9 cellular contexts compared by ENCODE assay signal in genomic region chr17:58082341-58082869, GRCh38. TPM values are rescaled to one million over a fixed set of nuclear protein-coding genes. Genes with fewer than 3 reads are reported as not detected.
DNase-seq lines count a peak whose midpoint lies in the region; ATAC-seq and TF ChIP-seq lines count a peak whose summit lies in the region.
"Had no signal": no experiment of that assay in that cellular context is flagged by ENCODE, and none has a peak within 500 bp of the region (broad histone marks: within the 10 kb centered on the region; RNA-seq: fewer than 3 reads in every experiment).

No MANE protein-coding gene starts in this region.

- H3K27me3 ChIP-seq in heart left ventricle (peaks cover 0 to 3% (median 0%) of the 10 kb centered on the region in 9 donors), body of pancreas (no peaks in the 10 kb centered on the region), mucosa of stomach (ENCODE audit: control insufficient read depth, insufficient read depth, low read length) (no peaks in the 10 kb centered on the region), upper lobe of left lung (no peaks in the 10 kb centered on the region)

- DNase-seq in heart left ventricle (no peak), cardiac septum (ENCODE audit: low spot score) (no peak), body of pancreas (peak in 1 of 4 donors; percentile 14), upper lobe of left lung (no peak), EL (no peak), glomerular visceral epithelial cell (ENCODE audit: extremely low spot score) (no peak)
- no peak for DNase-seq in activated CD8-positive, alpha-beta memory T cell treated with anti-CD3 and anti-CD28 coated beads, Interleukin-2, amount 50 U/mL, for 48 hours

- ATAC-seq in heart left ventricle = no peak
- ATAC-seq in body of pancreas = no peak
- no peak for ATAC-seq in upper lobe of left lung (ENCODE audit: low FRiP score in 2 of 2)

- peaks cover 0 to 23% (median 9%) of the 10 kb centered on the region in 9 donors for H3K36me3 ChIP-seq in heart left ventricle
- H3K36me3 ChIP-seq in body of pancreas (replicated peaks in 1 of 2; ENCODE audit: insufficient read depth in 1 of 2, low read depth in 2 of 2) = no peaks in the 10 kb centered on the region
- H3K36me3 ChIP-seq in mucosa of stomach (ENCODE audit: control insufficient read depth, insufficient read depth, low read length) = no peaks in the 10 kb centered on the region
- peaks cover 0 to 9% (median 4%) of the 10 kb centered on the region in 4 donors for H3K36me3 ChIP-seq in upper lobe of left lung

- intact Hi-C loops in heart left ventricle (cut with DNase I) (loop anchor here in 6 of 10 donors (2.0 to 10.0 kb wide), 4 partner anchors 75 to 1108 kb away; partner anchors contain the start of genes MRPS23 (in 6 of the 6), SRSF1 (in 3 of the 6) and SCPEP1 (in 1 of the 6)), cardiac septum (cut with DNase I) (loop anchor here (5.0 kb wide), 1 partner anchor 225 kb away; no protein-coding TSS in a partner anchor), body of pancreas (cut with DNase I) (no loop called here)

- H3K27ac ChIP-seq in heart left ventricle (peak overlapping the region in 11 of 12 donors; percentile 65 to 99 (median 85)), body of pancreas (peak overlapping the region in 3 of 4 donors; percentile 62 to 93 (median 69)), upper lobe of left lung (peak overlapping the region; percentile 76 to 99 (median 95))
- H3K27ac ChIP-seq: epithelial cell of prostate had no signal

- 78 to 82% (median 79%) methylated on average over 10 of the region's 10 CpGs for WGBS in heart left ventricle, 4 donors
- WGBS in body of pancreas, 2 donors = 70 to 84% methylated on average over 8 to 10 of the region's 10 CpGs
- 73 to 75% methylated on average over 10 of the region's 10 CpGs for WGBS in upper lobe of left lung, 2 donors

- TF ChIP-seq POLR2A in heart left ventricle (IDR thresholded peaks at IDR 0.05) = no peak
- no peak for TF ChIP-seq POLR2A in body of pancreas (IDR thresholded peaks at IDR 0.05)
- no peak for TF ChIP-seq POLR2A in upper lobe of left lung (IDR thresholded peaks at IDR 0.05)

- TF ChIP-seq CTCF in heart left ventricle (IDR thresholded peaks at IDR 0.05) (no peak), body of pancreas (IDR thresholded peaks at IDR 0.05) (no peak), upper lobe of left lung (IDR thresholded peaks at IDR 0.05) (no peak)

- H3K4me3 ChIP-seq in heart left ventricle (peak overlapping the region in 9 of 12 donors; percentile 44 to 100 (median 99)), body of pancreas (no peak overlapping the region), mucosa of stomach (ENCODE audit: low read length) (peak overlapping the region; percentile 28), upper lobe of left lung (peak overlapping the region in 2 of 4 donors; percentile 95 to 99)

- peak overlapping the region; percentile 44 for H3K9ac ChIP-seq in mucosa of stomach (ENCODE audit: low read length)

- no peak for TF ChIP-seq EP300 in upper lobe of left lung (IDR thresholded peaks at IDR 0.05)

- H3K9me3 ChIP-seq in heart left ventricle (no peaks in the 10 kb centered on the region), body of pancreas (no peaks in the 10 kb centered on the region), mucosa of stomach (ENCODE audit: control insufficient read depth, low read length) (no peaks in the 10 kb centered on the region), upper lobe of left lung (no peaks in the 10 kb centered on the region)

- H3K4me1 ChIP-seq in heart left ventricle (peaks cover 5 to 39% (median 34%) of the 10 kb centered on the region in 12 donors), body of pancreas (peaks cover 35% of the 10 kb centered on the region), mucosa of stomach (ENCODE audit: control insufficient read depth, insufficient read depth, low read length) (peaks cover 19% of the 10 kb centered on the region), upper lobe of left lung (peaks cover 18 to 43% (median 33%) of the 10 kb centered on the region in 4 donors)

RNA-seq across cellular contexts. Expression of gene DYNLL2, which starts 0.8 kb away (rescaled TPM):
- total RNA-seq in heart left ventricle = 100 to 1,000 TPM in 1 of 9 donors, 10 to 100 TPM in 8; 41.4 to 102 (median 74.0) TPM
- polyA plus RNA-seq in heart left ventricle = 10 to 100 TPM; 70.8 to 89.4 TPM
- 79.4 TPM for total RNA-seq in cardiac septum
- 10 to 100 TPM; 10.6 to 14.5 TPM for total RNA-seq in body of pancreas
- 10 to 100 TPM; 13.6 to 33.5 (median 29.1) TPM for total RNA-seq in upper lobe of left lung

Comparison
In these comparisons a context has a peak if more than half of its experiments do, and no peak if none do; other contexts are left out.
1. H3K4me3 ChIP-seq: peak in heart left ventricle (9 of 12) and mucosa of stomach (single experiment); none in body of pancreas (0 of 2).
2. Peak in every context shown above with its lines, with median percentiles within 50 percentile points of each other: H3K27ac ChIP-seq.